23 cellular contexts compared by ENCODE assay signal in the genomic region with DNA sequence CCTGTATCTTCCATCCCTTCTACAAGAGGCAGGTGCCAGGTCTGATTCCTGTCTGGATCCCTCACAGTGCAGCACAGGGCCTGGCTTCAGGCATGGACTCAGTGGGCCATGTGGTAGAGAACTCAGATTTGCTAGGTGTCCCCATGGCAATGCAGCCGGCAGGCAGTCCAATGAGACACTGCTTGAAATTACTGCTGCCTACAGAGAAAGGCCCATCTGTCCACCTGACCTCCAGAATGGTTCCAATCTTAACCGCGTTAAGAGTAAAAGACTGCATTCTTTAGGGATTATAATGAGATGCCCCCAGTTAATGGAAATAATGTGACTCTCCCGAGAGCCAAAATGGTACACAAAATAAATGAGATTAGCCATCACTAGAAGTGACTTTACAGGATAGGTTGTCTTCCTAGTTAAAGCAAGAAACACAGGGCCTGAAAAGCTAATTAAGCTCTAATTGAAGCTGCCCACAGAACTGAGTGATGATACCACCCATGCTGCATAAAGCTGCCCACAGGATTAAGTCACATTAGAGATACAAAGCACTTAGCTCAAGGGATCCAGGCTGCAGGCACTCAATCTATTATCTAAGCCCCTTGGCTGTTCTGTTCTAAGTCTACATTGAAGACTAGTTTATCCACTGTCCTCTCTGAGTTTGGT. TPM values are rescaled to one million over a fixed set of nuclear protein-coding genes. Genes with fewer than 3 reads are reported as not detected.
DNase-seq lines count a peak whose midpoint lies in the region; ATAC-seq, FAIRE-seq and TF ChIP-seq lines count a peak whose summit lies in the region.
"Had no signal": no experiment of that assay in that cellular context is flagged by ENCODE, and none has a peak within 500 bp of the region (broad histone marks: within the 10 kb centered on the region; RNA-seq: fewer than 3 reads in every experiment).

No MANE protein-coding gene starts in this region.

- no peak overlapping the region for H3K4me3 Mint-ChIP-seq in progenitor cell of endocrine pancreas (ENCODE audit: low read depth)
- no peak overlapping the region for H3K4me3 Mint-ChIP-seq in activated CD8-positive, alpha-beta memory T cell treated with anti-CD3 and anti-CD28 coated beads, Interleukin-2, amount 10 ng/mL, durations not matched to agents 7 days and 5 days
- H3K4me3 Mint-ChIP-seq: activated naive CD4-positive, alpha-beta T cell treated with anti-CD3 and anti-CD28 coated beads, Interleukin-2, amount 10 ng/mL, durations not matched to agents 7 days and 5 days; naive thymus-derived CD8-positive, alpha-beta T cell; WTC11 had no signal

- peaks cover 7% of the 10 kb centered on the region for H3K36me3 Mint-ChIP-seq in progenitor cell of endocrine pancreas (ENCODE audit: insufficient read depth)
- peaks cover 21% of the 10 kb centered on the region for H3K36me3 Mint-ChIP-seq in activated CD8-positive, alpha-beta memory T cell treated with anti-CD3 and anti-CD28 coated beads, Interleukin-2, amount 10 ng/mL, durations not matched to agents 7 days and 5 days

- ATAC-seq in activated CD8-positive, alpha-beta memory T cell treated with anti-CD3 and anti-CD28 coated beads, Interleukin-2, amount 10 ng/mL, durations not matched to agents 7 days and 5 days, result no peak
- no peak for ATAC-seq in GM18909 (IDR thresholded peaks at IDR 0.05; ENCODE audit: poor library complexity, unreplicated experiment)
- ATAC-seq: naive thymus-derived CD8-positive, alpha-beta T cell; WTC11 had no signal

- FAIRE-seq in D721Med (lab: Jason Lieb, UNC), result peak; percentile 92
- FAIRE-seq: GM12892 had no signal

- no peaks in the 10 kb centered on the region for H3K9me3 Mint-ChIP-seq in progenitor cell of endocrine pancreas (ENCODE audit: low read depth)
- no peaks in the 10 kb centered on the region for H3K9me3 Mint-ChIP-seq in activated CD8-positive, alpha-beta memory T cell treated with anti-CD3 and anti-CD28 coated beads, Interleukin-2, amount 10 ng/mL, durations not matched to agents 7 days and 5 days (ENCODE audit: low read depth)
- H3K9me3 Mint-ChIP-seq: activated naive CD4-positive, alpha-beta T cell treated with anti-CD3 and anti-CD28 coated beads, Interleukin-2, amount 10 ng/mL, durations not matched to agents 7 days and 5 days; naive thymus-derived CD8-positive, alpha-beta T cell; WTC11 had no signal

- CTCF ChIA-PET in activated CD8-positive, alpha-beta memory T cell treated with anti-CD3 and anti-CD28 coated beads, Interleukin-2, amount 10 ng/mL, durations not matched to agents 7 days and 5 days (lab: Charles Lee), result interaction anchor here (0.9 kb wide), 1 partner anchor 17 kb away, joined by 3 read pairs; no protein-coding TSS in a partner anchor

- H3K27me3 Mint-ChIP-seq in progenitor cell of endocrine pancreas, result no peaks in the 10 kb centered on the region
- no peaks in the 10 kb centered on the region for H3K27me3 Mint-ChIP-seq in activated CD8-positive, alpha-beta memory T cell treated with anti-CD3 and anti-CD28 coated beads, Interleukin-2, amount 10 ng/mL, durations not matched to agents 7 days and 5 days
- H3K27me3 Mint-ChIP-seq: activated naive CD4-positive, alpha-beta T cell treated with anti-CD3 and anti-CD28 coated beads, Interleukin-2, amount 10 ng/mL, durations not matched to agents 7 days and 5 days; naive thymus-derived CD8-positive, alpha-beta T cell had no signal

- DNase-seq in D721Med (ENCODE audit: insufficient read length, low spot score) (peak; percentile 86), NCI-H82 (lab: John Stamatoyannopoulos, UW) (peak; percentile 98), cerebellum (ENCODE audit: low spot score) (peak; percentile 61), progenitor cell of endocrine pancreas (ENCODE audit: low spot score, unreplicated experiment) (no peak), NCI-H2171 (lab: John Stamatoyannopoulos, UW) (no peak), kidney glomerular epithelial cell (lab: John Stamatoyannopoulos, UW) (no peak)
- DNase-seq in activated CD8-positive, alpha-beta memory T cell treated with anti-CD3 and anti-CD28 coated beads, Interleukin-2, amount 10 ng/mL, durations not matched to agents 7 days and 5 days, result no peak
- DNase-seq: activated naive CD4-positive, alpha-beta T cell treated with anti-CD3 and anti-CD28 coated beads, Interleukin-2, amount 10 ng/mL, durations not matched to agents 7 days and 5 days; amygdala; GOT3; islet precursor cell; midbrain; MV-4-11; naive thymus-derived CD8-positive, alpha-beta T cell; NCI-H146; Peyer's patch; SHP77 treated with DMSO at 0.1 percent for 48 hours; spleen; SW 1271; T1000 had no signal

- TF ChIP-seq CTCF in D721Med (IDR thresholded peaks at IDR 0.05; ENCODE audit: insufficient read depth, missing control alignments) (no peak), progenitor cell of endocrine pancreas (IDR thresholded peaks at IDR 0.05; ENCODE audit: unreplicated experiment) (no peak)

- peaks cover 14% of the 10 kb centered on the region for H3K4me1 Mint-ChIP-seq in progenitor cell of endocrine pancreas (ENCODE audit: low read depth)
- H3K4me1 Mint-ChIP-seq in activated CD8-positive, alpha-beta memory T cell treated with anti-CD3 and anti-CD28 coated beads, Interleukin-2, amount 10 ng/mL, durations not matched to agents 7 days and 5 days, result peaks cover 4% of the 10 kb centered on the region

- H3K27ac Mint-ChIP-seq in progenitor cell of endocrine pancreas, result peak overlapping the region; percentile 26
- H3K27ac Mint-ChIP-seq in activated CD8-positive, alpha-beta memory T cell treated with anti-CD3 and anti-CD28 coated beads, Interleukin-2, amount 10 ng/mL, durations not matched to agents 7 days and 5 days, result no peak overlapping the region
- H3K27ac Mint-ChIP-seq: activated naive CD4-positive, alpha-beta T cell treated with anti-CD3 and anti-CD28 coated beads, Interleukin-2, amount 10 ng/mL, durations not matched to agents 7 days and 5 days had no signal

RNA-seq across cellular contexts. Expression of gene FAM193B, which starts 11.4 kb away (rescaled TPM):
- total RNA-seq in cerebellum (35.9 TPM), progenitor cell of endocrine pancreas (163 and 165 TPM in 2 replicates)
- 100 to 1,000 TPM in 1 of 2 experiments, 10 to 100 TPM in 1; 77.5 to 116 TPM for total RNA-seq in activated CD8-positive, alpha-beta memory T cell treated with anti-CD3 and anti-CD28 coated beads, Interleukin-2, amount 10 ng/mL, durations not matched to agents 7 days and 5 days

RNA-seq across cellular contexts. Expression of gene DDX41, which starts 26.2 kb away (rescaled TPM):
- total RNA-seq in cerebellum (50.5 TPM), progenitor cell of endocrine pancreas (88.4 and 93.1 TPM in 2 replicates)
- total RNA-seq in activated CD8-positive, alpha-beta memory T cell treated with anti-CD3 and anti-CD28 coated beads, Interleukin-2, amount 10 ng/mL, durations not matched to agents 7 days and 5 days, result 100 to 1,000 TPM; 126 to 130 TPM

RNA-seq across cellular contexts. Expression of gene DOK3, which starts 33.3 kb away (rescaled TPM):
- 6.4 TPM for total RNA-seq in cerebellum
- 11.6 and 13.7 TPM in 2 replicates for total RNA-seq in progenitor cell of endocrine pancreas
- total RNA-seq in activated CD8-positive, alpha-beta memory T cell treated with anti-CD3 and anti-CD28 coated beads, Interleukin-2, amount 10 ng/mL, durations not matched to agents 7 days and 5 days, result 1 to 10 TPM; 3.3 to 5.7 TPM

RNA-seq across cellular contexts. Expression of gene PDLIM7, which starts 45.5 kb away (rescaled TPM):
- total RNA-seq in cerebellum, result 10.4 TPM
- 113 and 119 TPM in 2 replicates for total RNA-seq in progenitor cell of endocrine pancreas
- 10 to 100 TPM; 72.9 to 81.2 TPM for total RNA-seq in activated CD8-positive, alpha-beta memory T cell treated with anti-CD3 and anti-CD28 coated beads, Interleukin-2, amount 10 ng/mL, durations not matched to agents 7 days and 5 days

RNA-seq across cellular contexts. Expression of gene TMED9, which starts 49.1 kb away (rescaled TPM):
- total RNA-seq in cerebellum (20.1 TPM), progenitor cell of endocrine pancreas (161 and 170 TPM in 2 replicates)
- 100 to 1,000 TPM in 1 of 2 experiments, 10 to 100 TPM in 1; 99.9 to 111 TPM for total RNA-seq in activated CD8-positive, alpha-beta memory T cell treated with anti-CD3 and anti-CD28 coated beads, Interleukin-2, amount 10 ng/mL, durations not matched to agents 7 days and 5 days

Comparison
In these comparisons a context has a peak if more than half of its experiments do, and no peak if none do; other contexts are left out.
1. DNase-seq: peak in D721Med (single experiment), NCI-H82 (single experiment) and cerebellum (single experiment); none in progenitor cell of endocrine pancreas (single experiment), activated CD8-positive, alpha-beta memory T cell treated with anti-CD3 and anti-CD28 coated beads, Interleukin-2, amount 10 ng/mL, durations not matched to agents 7 days and 5 days (single experiment), NCI-H2171 (single experiment) and kidney glomerular epithelial cell (single experiment).